In genomic region chr5:176985516-176985915, GRCh38 we compare ENCODE assay signal across 12 cellular contexts. TPM values are rescaled to one million over a fixed set of nuclear protein-coding genes. Genes with fewer than 3 reads are reported as not detected.
A peak's percentile ranks its signal among the peaks of the same experiment; 100 is the strongest.
DNase-seq lines count a peak whose midpoint lies in the region; ATAC-seq and TF ChIP-seq lines count a peak whose summit lies in the region.
"Had no signal": no experiment of that assay in that cellular context is flagged by ENCODE, and none has a peak within 500 bp of the region (broad histone marks: within the 10 kb centered on the region; RNA-seq: fewer than 3 reads in every experiment).

No MANE protein-coding gene starts in this region.

- no peaks in the 10 kb centered on the region for H3K9me3 ChIP-seq in naive thymus-derived CD4-positive, alpha-beta T cell (ENCODE audit: control insufficient read depth in 2 of 3, low read length in 3 of 3)
- H3K9me3 ChIP-seq: SJCRH30 had no signal

- no peak overlapping the region for H3K4me3 Mint-ChIP-seq in activated CD8-positive, alpha-beta T cell treated with anti-CD3 and anti-CD28 coated beads for 36 hours
- H3K4me3 Mint-ChIP-seq in naive thymus-derived CD4-positive, alpha-beta T cell, result peak overlapping the region in 9 of 10 donors; percentile 17 to 69 (median 55)
- H3K4me3 Mint-ChIP-seq: neural crest cell had no signal

- peak; percentile 56 for ATAC-seq in HG02981 (IDR thresholded peaks at IDR 0.05; ENCODE audit: unreplicated experiment)
- peak; percentile 80 for ATAC-seq in activated CD8-positive, alpha-beta T cell treated with anti-CD3 and anti-CD28 coated beads for 36 hours
- peak; percentile 87 for ATAC-seq in naive thymus-derived CD4-positive, alpha-beta T cell

- peak overlapping the region; percentile 35 for H3K27ac ChIP-seq in naive thymus-derived CD4-positive, alpha-beta T cell (ENCODE audit: low read depth, low read length)
- H3K27ac ChIP-seq: SJCRH30 had no signal

- no peak overlapping the region for H3K4me3 ChIP-seq in naive thymus-derived CD4-positive, alpha-beta T cell (ENCODE audit: low read length)
- H3K4me3 ChIP-seq: MG63, SJCRH30 had no signal

- H3K36me3 Mint-ChIP-seq in activated CD8-positive, alpha-beta T cell treated with anti-CD3 and anti-CD28 coated beads for 36 hours (ENCODE audit: low read depth), result peaks cover 14% of the 10 kb centered on the region
- H3K36me3 Mint-ChIP-seq in naive thymus-derived CD4-positive, alpha-beta T cell, result peaks cover 0 to 13% (median 11%) of the 10 kb centered on the region in 5 donors

- no peaks in the 10 kb centered on the region for H3K9me3 Mint-ChIP-seq in activated CD8-positive, alpha-beta T cell treated with anti-CD3 and anti-CD28 coated beads for 36 hours
- H3K9me3 Mint-ChIP-seq in naive thymus-derived CD4-positive, alpha-beta T cell, result no peaks in the 10 kb centered on the region

- peaks cover 21% of the 10 kb centered on the region for H3K4me1 Mint-ChIP-seq in activated CD8-positive, alpha-beta T cell treated with anti-CD3 and anti-CD28 coated beads for 36 hours (ENCODE audit: low read depth)
- H3K4me1 Mint-ChIP-seq in naive thymus-derived CD4-positive, alpha-beta T cell, result peaks cover 18 to 38% (median 26%) of the 10 kb centered on the region in 7 donors
- H3K4me1 Mint-ChIP-seq: neural crest cell had no signal

- CTCF ChIA-PET in activated CD8-positive, alpha-beta T cell treated with anti-CD3 and anti-CD28 coated beads for 36 hours (lab: Charles Lee), result interaction anchor here (1.0 to 1.5 kb wide), 2 partner anchors 20 to 88 kb away, joined by 3 to 4 read pairs; no protein-coding TSS in a partner anchor
- CTCF ChIA-PET in naive thymus-derived CD4-positive, alpha-beta T cell (lab: Charles Lee), result interaction anchor here (1.1 to 1.2 kb wide), 2 partner anchors 37 to 389 kb away, joined by 3 to 6 read pairs; partner anchors contain the start of gene ZNF346

- peak; percentile 12 for DNase-seq in activated T-cell treated with anti-CD3 and anti-CD28 coated beads for 1 hour (ENCODE audit: low read depth)
- no peak for DNase-seq in activated T-cell treated with anti-CD3 and anti-CD28 coated beads for 4 hours
- DNase-seq in activated CD8-positive, alpha-beta T cell treated with anti-CD3 and anti-CD28 coated beads for 36 hours, result peak; percentile 51
- peak in 7 of 9 donors; percentile 30 to 58 (median 54) for DNase-seq in naive thymus-derived CD4-positive, alpha-beta T cell
- DNase-seq in NCI-H128 (lab: John Stamatoyannopoulos, UW; ENCODE audit: unreplicated experiment), result no peak
- no peak for DNase-seq in islet precursor cell
- DNase-seq in DMS 273 treated with DMSO at 0.1 percent for 48 hours (lab: John Stamatoyannopoulos, UW), result no peak
- DNase-seq: MG63, NCI-H524 treated with DMSO at 0.1 percent for 48 hours, SJCRH30 had no signal

- peak overlapping the region; percentile 49 for H3K27ac Mint-ChIP-seq in activated CD8-positive, alpha-beta T cell treated with anti-CD3 and anti-CD28 coated beads for 36 hours
- H3K27ac Mint-ChIP-seq in naive thymus-derived CD4-positive, alpha-beta T cell, result peak overlapping the region; percentile 60 to 92 (median 83)

- peaks cover 6 to 12% of the 10 kb centered on the region in 2 donors for H3K4me1 ChIP-seq in naive thymus-derived CD4-positive, alpha-beta T cell (ENCODE audit: control insufficient read depth in 2 of 2, insufficient read depth in 2 of 2, low read length in 2 of 2)
- H3K4me1 ChIP-seq: SJCRH30 had no signal

- H3K36me3 ChIP-seq in naive thymus-derived CD4-positive, alpha-beta T cell (ENCODE audit: control insufficient read depth in 2 of 3, insufficient read depth in 3 of 3, low read length in 3 of 3), result peaks cover 0 to 12% (median 6%) of the 10 kb centered on the region in 3 experiments

- H3K27me3 ChIP-seq in naive thymus-derived CD4-positive, alpha-beta T cell (ENCODE audit: control insufficient read depth in 2 of 2, insufficient read depth in 2 of 2, low read length in 2 of 2), result no peaks in the 10 kb centered on the region
- H3K27me3 ChIP-seq: MG63, SJCRH30 had no signal

- intact Hi-C loops in activated CD8-positive, alpha-beta T cell treated with anti-CD3 and anti-CD28 coated beads for 36 hours (cut with micrococcal nuclease), result no loop called here
- intact Hi-C loops in naive thymus-derived CD4-positive, alpha-beta T cell (cut with micrococcal nuclease), result loop anchor here in 1 of 2 donors (2.0 kb wide), 1 partner anchor 19 kb away; no protein-coding TSS in a partner anchor

- H3K27me3 Mint-ChIP-seq in activated CD8-positive, alpha-beta T cell treated with anti-CD3 and anti-CD28 coated beads for 36 hours, result no peaks in the 10 kb centered on the region
- H3K27me3 Mint-ChIP-seq in naive thymus-derived CD4-positive, alpha-beta T cell, result no peaks in the 10 kb centered on the region

- POLR2A ChIA-PET in activated CD8-positive, alpha-beta T cell treated with anti-CD3 and anti-CD28 coated beads for 36 hours (lab: Charles Lee), result interaction anchor here (0.7 kb wide), 1 partner anchor 146 kb away, joined by 3 read pairs; no protein-coding TSS in a partner anchor
- POLR2A ChIA-PET in naive thymus-derived CD4-positive, alpha-beta T cell (lab: Charles Lee), result interaction anchor here (1.7 kb wide), 1 partner anchor 21 kb away, joined by 8 read pairs; the partner anchor contains the start of gene UIMC1

- no peak for TF ChIP-seq CTCF in activated CD8-positive, alpha-beta T cell treated with anti-CD3 and anti-CD28 coated beads for 36 hours (IDR thresholded peaks at IDR 0.05)

RNA-seq across cellular contexts. Expression of gene UIMC1, which starts 21.1 kb away (rescaled TPM):
- total RNA-seq in activated CD8-positive, alpha-beta T cell treated with anti-CD3 and anti-CD28 coated beads for 36 hours, result 10 to 100 TPM; 54.1 to 57.0 TPM
- 10 to 100 TPM; 52.9 to 60.8 (median 59.9) TPM for total RNA-seq in naive thymus-derived CD4-positive, alpha-beta T cell
- 10 to 100 TPM; 17.5 to 37.0 TPM for polyA plus RNA-seq in naive thymus-derived CD4-positive, alpha-beta T cell

RNA-seq across cellular contexts. Expression of gene ZNF346, which starts 37.0 kb away (rescaled TPM):
- total RNA-seq in activated CD8-positive, alpha-beta T cell treated with anti-CD3 and anti-CD28 coated beads for 36 hours, result 10 to 100 TPM; 15.0 to 17.0 TPM
- 10 to 100 TPM; 18.1 to 28.2 (median 24.0) TPM for total RNA-seq in naive thymus-derived CD4-positive, alpha-beta T cell
- polyA plus RNA-seq in naive thymus-derived CD4-positive, alpha-beta T cell, result 10 to 100 TPM; 13.4 to 23.9 TPM

Comparison
In these comparisons a context has a peak if more than half of its experiments do, and no peak if none do; other contexts are left out.
1. DNase-seq: peak in activated T-cell treated with anti-CD3 and anti-CD28 coated beads for 1 hour (single experiment), activated CD8-positive, alpha-beta T cell treated with anti-CD3 and anti-CD28 coated beads for 36 hours (single experiment) and naive thymus-derived CD4-positive, alpha-beta T cell (7 of 9); none in activated T-cell treated with anti-CD3 and anti-CD28 coated beads for 4 hours (single experiment), NCI-H128 (single experiment), islet precursor cell (single experiment) and DMS 273 treated with DMSO at 0.1 percent for 48 hours (single experiment).
2. Peak in every context shown above with its lines, with median percentiles within 50 percentile points of each other: ATAC-seq.